Comparison of ENCODE assay signal across 14 cellular contexts in genomic region chr7:149748223-149748874, GRCh38.
"Had no signal": no experiment of that assay in that cellular context is flagged by ENCODE, and none has a peak within 500 bp of the region (broad histone marks: within the 10 kb centered on the region; RNA-seq: fewer than 3 reads in every experiment).

No MANE protein-coding gene starts in this region.

- H3K36me3 ChIP-seq: colonic mucosa, upper lobe of right lung had no signal

- ATAC-seq: activated CD8-positive, alpha-beta T cell treated with anti-CD3 and anti-CD28 coated beads for 36 hours; left colon; natural killer cell treated with Interleukin-12 subunit alpha and Interleukin-12 subunit beta and Interleukin-15 and Interleukin-18, amount 100 ng/mL, for 72 hours; stimulated activated naive CD8-positive, alpha-beta T cell treated with anti-CD3 and anti-CD28 coated beads, Interleukin-15, amount 100 ng/mL, for 72 hours; upper lobe of right lung had no signal

- DNase-seq: activated CD8-positive, alpha-beta memory T cell treated with anti-CD3 and anti-CD28 coated beads, Interleukin-2, amount 50 U/mL, for 48 hours; activated CD8-positive, alpha-beta T cell treated with anti-CD3 and anti-CD28 coated beads for 36 hours; activated naive CD4-positive, alpha-beta T cell treated with Interleukin-2 at 50 U/mL for 16 hours; colonic mucosa; effector CD4-positive, alpha-beta T cell; hippocampal formation; immature natural killer cell; left colon; mammary epithelial cell; stimulated activated CD4-positive, alpha-beta T cell treated with anti-CD3 and anti-CD28 coated beads, Interleukin-4, amount 100 ng/mL, for 4 hours; stimulated activated naive CD8-positive, alpha-beta T cell treated with anti-CD3 and anti-CD28 coated beads, Interleukin-15, amount 100 ng/mL, for 72 hours; testis; upper lobe of right lung had no signal

- H3K4me3 ChIP-seq: colonic mucosa, testis, upper lobe of right lung had no signal

- H3K9me3 ChIP-seq: colonic mucosa, testis, upper lobe of right lung had no signal

- H3K27me3 ChIP-seq: colonic mucosa, testis, upper lobe of right lung had no signal

- H3K4me1 ChIP-seq: colonic mucosa, testis had no signal

- H3K27ac ChIP-seq: colonic mucosa, testis, upper lobe of right lung had no signal
